In the genomic region with DNA sequence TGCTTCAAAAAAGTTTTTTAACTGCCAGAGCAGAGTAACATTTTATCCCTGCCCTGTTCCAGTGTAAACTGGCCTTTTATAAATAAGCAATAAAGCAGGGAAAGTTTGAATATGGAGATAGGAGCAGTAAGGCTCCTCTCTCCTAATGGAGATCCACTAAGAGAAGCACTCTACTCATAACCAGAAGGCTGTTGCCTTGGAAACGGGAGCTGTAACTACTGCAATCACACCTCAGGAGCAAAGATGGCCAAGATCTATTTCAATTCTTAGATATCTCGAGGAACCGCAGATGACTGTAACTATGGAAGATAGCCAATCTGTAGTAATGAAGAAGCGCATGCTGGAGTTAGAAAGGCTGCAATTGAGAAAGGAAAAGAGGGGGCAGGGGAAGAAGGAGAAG, we compare ENCODE assay signal across 1 cellular context.
TF ChIP-seq lines count a peak whose summit lies in the region.

No MANE protein-coding gene starts in this region.

TF ChIP-seq in GM12878, 131 proteins besides CTCF, POLR2A, EP300 and RAD21:
- TF ChIP-seq IRF4 (IDR thresholded peaks at IDR 0.05; ENCODE audit: low read depth, low read length) (peak; percentile 78; the same call in 1 of the 2 replicates), BMI1 (IDR thresholded peaks at IDR 0.05; ENCODE audit: borderline replicate concordance) (peak; percentile 86), IKZF2 (IDR thresholded peaks at IDR 0.05) (peak in 1 of 2 experiments; percentile 19; a peak in 1 of 4 replicates), MYC (IDR thresholded peaks at IDR 0.05; ENCODE audit: insufficient read depth, insufficient read length, insufficient replicate concordance, low read length, severe bottlenecking) (no peak), CBX5 (IDR thresholded peaks at IDR 0.05; ENCODE audit: low read depth) (no peak), JUNB (IDR thresholded peaks at IDR 0.05) (peak; percentile 66), POLR2AphosphoS5 (IDR thresholded peaks at IDR 0.05; ENCODE audit: low read length) (no peak), RBBP5 (conservative IDR thresholded peaks at IDR 0.05) (no peak), JUND (IDR thresholded peaks at IDR 0.05; ENCODE audit: low read depth, low read length) (0 out of 2 replicates have a peak, but pooled peaks have one; percentile 49)
- TF ChIP-seq, protein P1, sequence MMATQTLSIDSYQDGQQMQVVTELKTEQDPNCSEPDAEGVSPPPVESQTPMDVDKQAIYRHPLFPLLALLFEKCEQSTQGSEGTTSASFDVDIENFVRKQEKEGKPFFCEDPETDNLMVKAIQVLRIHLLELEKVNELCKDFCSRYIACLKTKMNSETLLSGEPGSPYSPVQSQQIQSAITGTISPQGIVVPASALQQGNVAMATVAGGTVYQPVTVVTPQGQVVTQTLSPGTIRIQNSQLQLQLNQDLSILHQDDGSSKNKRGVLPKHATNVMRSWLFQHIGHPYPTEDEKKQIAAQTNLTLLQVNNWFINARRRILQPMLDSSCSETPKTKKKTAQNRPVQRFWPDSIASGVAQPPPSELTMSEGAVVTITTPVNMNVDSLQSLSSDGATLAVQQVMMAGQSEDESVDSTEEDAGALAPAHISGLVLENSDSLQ (IDR thresholded peaks at IDR 0.05) = no peak
